In genomic region chr19:4075373-4075772, GRCh38 we compare ENCODE assay signal across 15 cellular contexts. TPM values are rescaled to one million over a fixed set of nuclear protein-coding genes. Genes with fewer than 3 reads are reported as not detected.
DNase-seq lines count a peak whose midpoint lies in the region; ATAC-seq and TF ChIP-seq lines count a peak whose summit lies in the region.
"Had no signal": no experiment of that assay in that cellular context is flagged by ENCODE, and none has a peak within 500 bp of the region (broad histone marks: within the 10 kb centered on the region; RNA-seq: fewer than 3 reads in every experiment).

No MANE protein-coding gene starts in this region.

- peaks cover 4% of the 10 kb centered on the region for H3K27me3 Mint-ChIP-seq in activated naive CD4-positive, alpha-beta T cell treated with anti-CD3 and anti-CD28 coated beads, Interleukin-2, amount 10 ng/mL, durations not matched to agents 7 days and 5 days
- no peaks in the 10 kb centered on the region for H3K27me3 Mint-ChIP-seq in activated CD8-positive, alpha-beta T cell treated with anti-CD3 and anti-CD28 coated beads for 36 hours

- H3K4me3 ChIP-seq in left lung (no peak overlapping the region), upper lobe of left lung (no peak overlapping the region)
- H3K4me3 ChIP-seq: adrenal gland, Peyer's patch, uterus had no signal

- intact Hi-C loops in activated CD8-positive, alpha-beta T cell treated with anti-CD3 and anti-CD28 coated beads for 36 hours (cut with micrococcal nuclease), result no loop called here
- intact Hi-C loops in left lung (cut with DNase I), result no loop called here

- no peak for TF ChIP-seq EP300 in upper lobe of left lung (IDR thresholded peaks at IDR 0.05)

- H3K9me3 ChIP-seq in left lung (no peaks in the 10 kb centered on the region), upper lobe of left lung (no peaks in the 10 kb centered on the region)
- H3K9me3 ChIP-seq: adrenal gland, Peyer's patch, uterus had no signal

- no peak for TF ChIP-seq CTCF in activated CD8-positive, alpha-beta T cell treated with anti-CD3 and anti-CD28 coated beads for 36 hours (IDR thresholded peaks at IDR 0.05)
- TF ChIP-seq CTCF in left lung (IDR thresholded peaks at IDR 0.05) (no peak), upper lobe of left lung (IDR thresholded peaks at IDR 0.05) (no peak)

- peak overlapping the region; percentile 74 for H3K27ac Mint-ChIP-seq in activated naive CD4-positive, alpha-beta T cell treated with anti-CD3 and anti-CD28 coated beads, Interleukin-2, amount 10 ng/mL, durations not matched to agents 7 days and 5 days
- peak overlapping the region; percentile 77 for H3K27ac Mint-ChIP-seq in activated CD8-positive, alpha-beta T cell treated with anti-CD3 and anti-CD28 coated beads for 36 hours

- no peak overlapping the region for H3K4me3 Mint-ChIP-seq in activated naive CD4-positive, alpha-beta T cell treated with anti-CD3 and anti-CD28 coated beads, Interleukin-2, amount 10 ng/mL, durations not matched to agents 7 days and 5 days
- no peak overlapping the region for H3K4me3 Mint-ChIP-seq in activated CD8-positive, alpha-beta T cell treated with anti-CD3 and anti-CD28 coated beads for 36 hours

- H3K27ac ChIP-seq in left lung, result peak overlapping the region in 1 of 2 donors; percentile 71
- peak overlapping the region in 1 of 4 donors; percentile 21 for H3K27ac ChIP-seq in upper lobe of left lung
- H3K27ac ChIP-seq: adrenal gland, Peyer's patch, uterus had no signal

- H3K27me3 ChIP-seq in left lung (no peaks in the 10 kb centered on the region), upper lobe of left lung (no peaks in the 10 kb centered on the region)
- H3K27me3 ChIP-seq: adrenal gland, Peyer's patch, uterus had no signal

- no peaks in the 10 kb centered on the region for H3K9me3 Mint-ChIP-seq in activated naive CD4-positive, alpha-beta T cell treated with anti-CD3 and anti-CD28 coated beads, Interleukin-2, amount 10 ng/mL, durations not matched to agents 7 days and 5 days
- no peaks in the 10 kb centered on the region for H3K9me3 Mint-ChIP-seq in activated CD8-positive, alpha-beta T cell treated with anti-CD3 and anti-CD28 coated beads for 36 hours

- H3K36me3 ChIP-seq in left lung, result no peaks in the 10 kb centered on the region
- no peaks in the 10 kb centered on the region for H3K36me3 ChIP-seq in upper lobe of left lung
- H3K36me3 ChIP-seq: adrenal gland, Peyer's patch, uterus had no signal

- peaks cover 9 to 41% of the 10 kb centered on the region in 2 donors for H3K4me1 ChIP-seq in left lung
- peaks cover 14 to 22% (median 16%) of the 10 kb centered on the region in 4 donors for H3K4me1 ChIP-seq in upper lobe of left lung
- H3K4me1 ChIP-seq: uterus had no signal

- CTCF ChIA-PET in activated naive CD4-positive, alpha-beta T cell treated with anti-CD3 and anti-CD28 coated beads, Interleukin-2, amount 10 ng/mL, durations not matched to agents 7 days and 5 days (lab: Charles Lee), result no interaction called here
- CTCF ChIA-PET in activated CD8-positive, alpha-beta T cell treated with anti-CD3 and anti-CD28 coated beads for 36 hours (lab: Charles Lee), result no interaction called here

- H3K4me1 Mint-ChIP-seq in activated naive CD4-positive, alpha-beta T cell treated with anti-CD3 and anti-CD28 coated beads, Interleukin-2, amount 10 ng/mL, durations not matched to agents 7 days and 5 days, result peaks cover 50% of the 10 kb centered on the region
- peaks cover 32% of the 10 kb centered on the region for H3K4me1 Mint-ChIP-seq in activated CD8-positive, alpha-beta T cell treated with anti-CD3 and anti-CD28 coated beads for 36 hours (ENCODE audit: low read depth)

- 40 to 56% methylated on average over 9 of the region's 9 CpGs for WGBS in upper lobe of left lung, 2 donors

- no peaks in the 10 kb centered on the region for H3K36me3 Mint-ChIP-seq in activated naive CD4-positive, alpha-beta T cell treated with anti-CD3 and anti-CD28 coated beads, Interleukin-2, amount 10 ng/mL, durations not matched to agents 7 days and 5 days
- no peaks in the 10 kb centered on the region for H3K36me3 Mint-ChIP-seq in activated CD8-positive, alpha-beta T cell treated with anti-CD3 and anti-CD28 coated beads for 36 hours (ENCODE audit: low read depth)

- ATAC-seq in activated CD8-positive, alpha-beta T cell treated with anti-CD3 and anti-CD28 coated beads for 36 hours, result peak; percentile 77
- ATAC-seq in left lung, result peak; percentile 54
- ATAC-seq in upper lobe of left lung (ENCODE audit: low FRiP score in 2 of 2), result peak; percentile 55 to 69
- no peak for ATAC-seq in GM19463 (IDR thresholded peaks at IDR 0.05; ENCODE audit: unreplicated experiment)

- peak; percentile 51 for DNase-seq in activated naive CD4-positive, alpha-beta T cell treated with anti-CD3 and anti-CD28 coated beads, Interleukin-2, amount 10 ng/mL, durations not matched to agents 7 days and 5 days
- no peak for DNase-seq in activated naive CD4-positive, alpha-beta T cell treated with anti-CD3 and anti-CD28 coated beads, Interleukin-2, amount 50 U/mL, for 16 hours
- peak; percentile 84 for DNase-seq in activated CD8-positive, alpha-beta T cell treated with anti-CD3 and anti-CD28 coated beads for 36 hours
- DNase-seq in left lung (peak; percentile 80 to 83), upper lobe of left lung (peak; percentile 65 to 81), activated gamma-delta T cell treated with Interleukin-2 at 50 U/mL for 16 hours (no peak), SKM-1 (lab: John Stamatoyannopoulos, UW; ENCODE audit: unreplicated experiment) (no peak)
- DNase-seq: NCI-H1930; NCI-H526; Peyer's patch; small intestine; stimulated activated naive CD4-positive, alpha-beta T cell treated with Interleukin-2 at 50 U/mL for 16 hours; uterus had no signal

- POLR2A ChIA-PET in activated CD8-positive, alpha-beta T cell treated with anti-CD3 and anti-CD28 coated beads for 36 hours (lab: Charles Lee), result no interaction called here

- TF ChIP-seq POLR2A in upper lobe of left lung (IDR thresholded peaks at IDR 0.05), result peak in 1 of 4 donors; percentile 12

RNA-seq across cellular contexts. Expression of gene ZBTB7A, which starts 8.7 kb away (rescaled TPM):
- 10 to 100 TPM; 46.6 TPM for total RNA-seq in activated CD8-positive, alpha-beta T cell treated with anti-CD3 and anti-CD28 coated beads for 36 hours
- total RNA-seq in left lung (10 to 100 TPM; 38.8 to 49.5 TPM), upper lobe of left lung (100 to 1,000 TPM in 1 of 6 donors, 10 to 100 TPM in 5; 54.1 to 131 (median 72.6) TPM)

RNA-seq across cellular contexts. Expression of gene MAP2K2, which starts 48.5 kb away (rescaled TPM):
- total RNA-seq in activated CD8-positive, alpha-beta T cell treated with anti-CD3 and anti-CD28 coated beads for 36 hours, result 100 to 1,000 TPM; 141 to 145 TPM
- total RNA-seq in left lung (100 to 1,000 TPM; 129 to 143 TPM), upper lobe of left lung (100 to 1,000 TPM in 5 of 6 donors, 10 to 100 TPM in 1; 86.8 to 170 (median 134) TPM)

Comparison
In these comparisons a context has a peak if more than half of its experiments do, and no peak if none do; other contexts are left out.
1. DNase-seq: peak in activated naive CD4-positive, alpha-beta T cell treated with anti-CD3 and anti-CD28 coated beads, Interleukin-2, amount 10 ng/mL, durations not matched to agents 7 days and 5 days (single experiment), activated CD8-positive, alpha-beta T cell treated with anti-CD3 and anti-CD28 coated beads for 36 hours (single experiment), left lung (2 of 2) and upper lobe of left lung (2 of 2); none in activated naive CD4-positive, alpha-beta T cell treated with anti-CD3 and anti-CD28 coated beads, Interleukin-2, amount 50 U/mL, for 16 hours (single experiment), activated gamma-delta T cell treated with Interleukin-2 at 50 U/mL for 16 hours (single experiment) and SKM-1 (single experiment).